Comparison of ENCODE assay signal across 35 cellular contexts in genomic region chr3:132167870-132168269, GRCh38.
"Had no signal": no experiment of that assay in that cellular context is flagged by ENCODE, and none has a peak within 500 bp of the region (broad histone marks: within the 10 kb centered on the region; RNA-seq: fewer than 3 reads in every experiment).

No MANE protein-coding gene starts in this region.

- ATAC-seq: activated naive CD4-positive, alpha-beta T cell treated with anti-CD3 and anti-CD28 coated beads, Interleukin-2, amount 50 U/mL, for 72 hours; activated naive CD8-positive, alpha-beta T cell treated with anti-CD3 and anti-CD28 coated beads, Interleukin-2, amount 50 U/mL, for 24 hours; activated T-cell treated with anti-CD3 and anti-CD28 coated beads, Interleukin-2, amount 50 U/mL, for 4 hours; activated T-cell treated with anti-CD3 and anti-CD28 coated beads, Interleukin-2, amount 50 U/mL, for 72 hours; activated T-helper 17 cell treated with anti-CD3 and anti-CD28 coated beads, Interleukin-2, amount 50 U/mL, for 72 hours; body of pancreas had no signal

- H3K27me3 ChIP-seq: adrenal gland, ascending aorta, body of pancreas, brain microvascular endothelial cell, breast epithelium had no signal

- H3K4me3 ChIP-seq: adrenal gland, ascending aorta, body of pancreas, breast epithelium, cardiac muscle cell had no signal

- DNase-seq: activated effector memory CD4-positive, alpha-beta T cell treated with anti-CD3 and anti-CD28 coated beads, Interleukin-2, amount 50 U/mL, for 16 hours; activated effector memory CD4-positive, alpha-beta T cell treated with Interleukin-2 at 50 U/mL for 16 hours; activated gamma-delta T cell; activated gamma-delta T cell treated with Interleukin-2 at 50 U/mL for 16 hours; activated naive CD4-positive, alpha-beta T cell; activated naive CD4-positive, alpha-beta T cell treated with anti-CD3 and anti-CD28 coated beads for 36 hours; activated naive CD4-positive, alpha-beta T cell treated with anti-CD3 and anti-CD28 coated beads, Interleukin-2, amount 10 ng/mL, durations not matched to agents 7 days and 5 days; activated naive CD4-positive, alpha-beta T cell treated with anti-CD3 and anti-CD28 coated beads, Interleukin-2, amount 50 U/mL, for 16 hours; activated naive CD4-positive, alpha-beta T cell treated with Interleukin-2 at 50 U/mL for 16 hours; activated naive CD8-positive, alpha-beta T cell treated with anti-CD3 and anti-CD28 coated beads for 36 hours; activated naive CD8-positive, alpha-beta T cell treated with anti-CD3 and anti-CD28 coated beads, Interleukin-2, amount 10 ng/mL, durations not matched to agents 7 days and 5 days; activated naive CD8-positive, alpha-beta T cell treated with anti-CD3 and anti-CD28 coated beads, Interleukin-2, amount 50 U/mL, for 24 hours; activated T-cell treated with anti-CD3 and anti-CD28 coated beads for 4 hours; activated T-cell treated with anti-CD3 and anti-CD28 coated beads, Interleukin-2, amount 50 U/mL, for 1 hour; activated T-cell treated with anti-CD3 and anti-CD28 coated beads, Interleukin-2, amount 50 U/mL, for 24 hours; activated T-cell treated with anti-CD3 and anti-CD28 coated beads, Interleukin-2, amount 50 U/mL, for 4 hours; activated T-cell treated with anti-CD3 and anti-CD28 coated beads, Interleukin-2, amount 50 U/mL, for 48 hours; activated T-cell treated with anti-CD3 and anti-CD28 coated beads, Interleukin-2, amount 50 U/mL, for 72 hours; adrenal gland; amniotic stem cell; amygdala; anterior cingulate cortex; aorta; body of pancreas; brain microvascular endothelial cell; caudate nucleus; central memory CD4-positive, alpha-beta T cell; cerebellar nuclear complex had no signal

- H3K36me3 ChIP-seq: adrenal gland, ascending aorta, brain microvascular endothelial cell, breast epithelium, cardiac muscle cell had no signal

- H3K9me3 ChIP-seq: adrenal gland, ascending aorta, body of pancreas, breast epithelium had no signal

- H3K4me1 ChIP-seq: adrenal gland, ascending aorta, body of pancreas, breast epithelium had no signal

- H3K27ac ChIP-seq: adrenal gland, ascending aorta, body of pancreas, brain microvascular endothelial cell, breast epithelium, cardiac muscle cell had no signal

- FAIRE-seq: astrocyte, bronchial epithelial cell had no signal
